Comparison of ENCODE assay signal across 2 cellular contexts in genomic region chr5:113038714-113039113, GRCh38.
TF ChIP-seq lines count a peak whose summit lies in the region.

No MANE protein-coding gene starts in this region.

TF ChIP-seq in IMR-90, 13 proteins besides CTCF, POLR2A, EP300 and RAD21 (continued from another document):
- TF ChIP-seq MAFK (IDR thresholded peaks at IDR 0.05; ENCODE audit: low read depth, low read length) = no peak

TF ChIP-seq in WTC11, 78 proteins besides CTCF, POLR2A, EP300 and RAD21 (continued from another document):
- TF ChIP-seq E2F4 (CRISPR knock-in tag; IDR thresholded peaks at IDR 0.05; ENCODE audit: borderline replicate concordance, low read depth) = no peak
- TF ChIP-seq AFF4 (CRISPR knock-in tag; IDR thresholded peaks at IDR 0.05; ENCODE audit: borderline replicate concordance) = no peak
TF ChIP-seq in WTC11: peak in this region for 0.
